Comparison of ENCODE assay signal across 8 cellular contexts in genomic region chr5:140357731-140358093, GRCh38. TPM values are rescaled to one million over a fixed set of nuclear protein-coding genes. Genes with fewer than 3 reads are reported as not detected.
DNase-seq lines count a peak whose midpoint lies in the region; ATAC-seq, FAIRE-seq and TF ChIP-seq lines count a peak whose summit lies in the region.

No MANE protein-coding gene starts in this region.

- no peak overlapping the region for H3K4me2 ChIP-seq in endothelial cell of umbilical vein (ENCODE audit: insufficient read depth, low read length)

- no TSS peak for BruUV-seq in endothelial cell of umbilical vein (replicated peaks; lab: Mats Ljungman, UMichigan)

- H3K9me1 ChIP-seq in endothelial cell of umbilical vein (replicated peaks; ENCODE audit: control insufficient read depth, extremely low read depth, insufficient read depth, low read length), result no peaks in the 10 kb centered on the region

- dilution Hi-C loops in endothelial cell of umbilical vein (cut with MboI; ENCODE audit: extremely low pct_ligation_motif_present, low sequenced_read_pairs), result no loop called here

- H3K4me3 ChIP-seq in endothelial cell of umbilical vein (replicated peaks in 1 of 3; ENCODE audit: insufficient read depth in 1 of 3, low read depth in 1 of 3, low read length in 3 of 3) (no peak overlapping the region), muscle layer of duodenum (ENCODE audit: low read depth in 1 of 2, low read length in 2 of 2) (peak overlapping the region; percentile 19 to 36)

- no peaks in the 10 kb centered on the region for H3K27me3 ChIP-seq in endothelial cell of umbilical vein (ENCODE audit: control insufficient read depth in 2 of 2, insufficient read depth in 2 of 2, low read length in 2 of 2)
- no peaks in the 10 kb centered on the region for H3K27me3 ChIP-seq in muscle layer of duodenum (ENCODE audit: low read depth, low read length)

- H3K4me1 ChIP-seq in endothelial cell of umbilical vein (ENCODE audit: control insufficient read depth, extremely low read depth, insufficient read depth, low read length) (no peaks in the 10 kb centered on the region), muscle layer of duodenum (ENCODE audit: control insufficient read depth in 1 of 2, insufficient read depth in 2 of 2, low read length in 2 of 2) (peaks cover 0 to 6% of the 10 kb centered on the region in 2 donors)

- H3K36me3 ChIP-seq in endothelial cell of umbilical vein (ENCODE audit: control insufficient read depth in 2 of 2, extremely low read depth in 1 of 2, insufficient read depth in 2 of 2, low read length in 2 of 2) (no peaks in the 10 kb centered on the region), muscle layer of duodenum (ENCODE audit: control insufficient read depth in 1 of 2, insufficient read depth in 2 of 2, low read length in 2 of 2) (no peaks in the 10 kb centered on the region)

- POLR2A ChIA-PET in endothelial cell of umbilical vein (lab: Charles Lee), result no interaction called here

- CTCF ChIA-PET in endothelial cell of umbilical vein (lab: Charles Lee), result interaction anchor here (0.6 to 4.9 kb wide), 3 partner anchors 113 to 192 kb away, joined by 3 to 118 read pairs (median 112); no protein-coding TSS in a partner anchor

- no peaks in the 10 kb centered on the region for H3K79me2 ChIP-seq in endothelial cell of umbilical vein (ENCODE audit: control insufficient read depth, insufficient read depth, low read length)

- TF ChIP-seq POLR2A in endothelial cell of umbilical vein (IDR thresholded peaks at IDR 0.05; ENCODE audit: low read depth, low read length), result no peak

- peak; percentile 94 to 97 for TF ChIP-seq CTCF in endothelial cell of umbilical vein (IDR thresholded peaks at IDR 0.05; ENCODE audit: extremely low read depth in 1 of 2, insufficient read depth in 1 of 2, low read depth in 1 of 2, low read length in 2 of 2)

- H3K9ac ChIP-seq in endothelial cell of umbilical vein (replicated peaks; ENCODE audit: extremely low read depth, insufficient read depth, low read length), result no peak overlapping the region

- H2AFZ ChIP-seq in endothelial cell of umbilical vein (ENCODE audit: low read depth, low read length), result peak overlapping the region; percentile 61

- H3K9me3 ChIP-seq in endothelial cell of umbilical vein (replicated peaks; ENCODE audit: control insufficient read depth, insufficient read depth, low read length) (no peaks in the 10 kb centered on the region), muscle layer of duodenum (ENCODE audit: control insufficient read depth in 1 of 2, low read length in 2 of 2) (no peaks in the 10 kb centered on the region)

- DNase-seq in DMS 273 (lab: John Stamatoyannopoulos, UW; ENCODE audit: unreplicated experiment) (peak; percentile 93), HUDEP-2 (lab: John Stamatoyannopoulos, UW; ENCODE audit: unreplicated experiment in 76 of 76) (peak in 70 of 76 experiments; percentile 3 to 80 (median 50)), NOMO-1 treated with dmso at 0.1 percent for 144 hours (lab: John Stamatoyannopoulos, UW; ENCODE audit: unreplicated experiment) (peak; percentile 85), endothelial cell of umbilical vein (ENCODE audit: low read depth, low spot score) (peak; percentile 88)
- peak; percentile 69 for DNase-seq in activated CD8-positive, alpha-beta memory T cell treated with anti-CD3 and anti-CD28 coated beads, Interleukin-2, amount 50 U/mL, for 4 hours
- peak; percentile 38 to 48 for DNase-seq in stimulated activated CD8-positive, alpha-beta memory T cell treated with anti-CD3 and anti-CD28 coated beads, Interleukin-7, amount 100 ng/mL, for 4 hours (ENCODE audit: low read depth in 2 of 2)

- intact Hi-C loops in endothelial cell of umbilical vein (cut with micrococcal nuclease), result loop anchor here (1.0 to 5.0 kb wide), 4 partner anchors 113 to 285 kb away; partner anchors contain the start of gene CYSTM1

- ATAC-seq in GM21515 (IDR thresholded peaks at IDR 0.05; ENCODE audit: unreplicated experiment), result peak; percentile 92

- no peaks in the 10 kb centered on the region for H4K20me1 ChIP-seq in endothelial cell of umbilical vein (replicated peaks; ENCODE audit: control insufficient read depth, extremely low read depth, insufficient read depth, low read length)

- H3K27ac ChIP-seq in endothelial cell of umbilical vein (ENCODE audit: insufficient read depth, low read depth, low read length) (no peak overlapping the region), muscle layer of duodenum (ENCODE audit: low read length) (no peak overlapping the region)

- peak; percentile 95 for FAIRE-seq in endothelial cell of umbilical vein (lab: Jason Lieb, UNC)

TF ChIP-seq in endothelial cell of umbilical vein, 7 proteins besides CTCF, POLR2A, EP300 and RAD21:
- no peak for TF ChIP-seq GATA2 (IDR thresholded peaks at IDR 0.05; ENCODE audit: insufficient read depth, insufficient read length, low read depth, low read length)
- no peak for TF ChIP-seq FOS (IDR thresholded peaks at IDR 0.05; ENCODE audit: borderline replicate concordance, insufficient read depth, low read length)
- no peak for TF ChIP-seq JUN (IDR thresholded peaks at IDR 0.05; ENCODE audit: borderline replicate concordance, insufficient read depth, insufficient read length, low read depth)
- TF ChIP-seq POLR2AphosphoS5 (IDR thresholded peaks at IDR 0.05; ENCODE audit: insufficient read depth, low read depth, low read length), result no peak
- TF ChIP-seq MAX (IDR thresholded peaks at IDR 0.05; ENCODE audit: insufficient read depth, insufficient read length), result no peak
- no peak for TF ChIP-seq EZH2 (IDR thresholded peaks at IDR 0.05; ENCODE audit: borderline replicate concordance, low read depth, low read length, severe bottlenecking)

RNA-seq across cellular contexts. Expression of gene SLC4A9, which starts 2.3 kb away (rescaled TPM):
- total RNA-seq in endothelial cell of umbilical vein, result not detected in 2 replicates
- polyA plus RNA-seq in endothelial cell of umbilical vein, result not detected in 2 replicates
- 0.06 TPM in 1 of 2 replicates, not detected in the other for polyA plus RNA-seq in endothelial cell of umbilical vein (2011; cell fraction: cytosol; rRNA removed)
- 0.09 and 0.22 TPM in 2 replicates for polyA plus RNA-seq in endothelial cell of umbilical vein (2011; cell fraction: nucleus; rRNA removed)
- polyA plus RNA-seq in endothelial cell of umbilical vein (2012), result not detected in 2 replicates
- not detected in 2 replicates for polyA minus RNA-seq in endothelial cell of umbilical vein
- polyA minus RNA-seq in endothelial cell of umbilical vein (2011; cell fraction: cytosol; rRNA and poly(A)+ RNA removed), result not detected
- polyA minus RNA-seq in endothelial cell of umbilical vein (2011; cell fraction: nucleus; rRNA and poly(A)+ RNA removed), result not detected in 2 replicates

RNA-seq across cellular contexts. Expression of gene HBEGF, which starts 11.3 kb away (rescaled TPM):
- 33.2 and 35.3 TPM in 2 replicates for total RNA-seq in endothelial cell of umbilical vein
- 62.9 and 79.8 TPM in 2 replicates for polyA plus RNA-seq in endothelial cell of umbilical vein
- polyA plus RNA-seq in endothelial cell of umbilical vein (2011; cell fraction: cytosol; rRNA removed), result 79.4 and 88.5 TPM in 2 replicates
- polyA plus RNA-seq in endothelial cell of umbilical vein (2011; cell fraction: nucleus; rRNA removed), result 126 and 162 TPM in 2 replicates
- 38.6 and 57.3 TPM in 2 replicates for polyA plus RNA-seq in endothelial cell of umbilical vein (2012)
- 33.7 and 35.1 TPM in 2 replicates for polyA minus RNA-seq in endothelial cell of umbilical vein
- 1.2 TPM for polyA minus RNA-seq in endothelial cell of umbilical vein (2011; cell fraction: cytosol; rRNA and poly(A)+ RNA removed)
- 54.6 and 68.6 TPM in 2 replicates for polyA minus RNA-seq in endothelial cell of umbilical vein (2011; cell fraction: nucleus; rRNA and poly(A)+ RNA removed)

RNA-seq across cellular contexts. Expression of gene ANKHD1, which starts 43.9 kb away (rescaled TPM):
- total RNA-seq in endothelial cell of umbilical vein, result 87.0 and 92.4 TPM in 2 replicates
- polyA plus RNA-seq in endothelial cell of umbilical vein, result 54.8 and 56.1 TPM in 2 replicates
- polyA plus RNA-seq in endothelial cell of umbilical vein (2011; cell fraction: cytosol; rRNA removed), result 41.6 and 43.0 TPM in 2 replicates
- polyA plus RNA-seq in endothelial cell of umbilical vein (2011; cell fraction: nucleus; rRNA removed), result 156 and 175 TPM in 2 replicates
- 46.3 and 54.2 TPM in 2 replicates for polyA plus RNA-seq in endothelial cell of umbilical vein (2012)
- polyA minus RNA-seq in endothelial cell of umbilical vein, result 155 and 170 TPM in 2 replicates
- 39.7 TPM for polyA minus RNA-seq in endothelial cell of umbilical vein (2011; cell fraction: cytosol; rRNA and poly(A)+ RNA removed)
- polyA minus RNA-seq in endothelial cell of umbilical vein (2011; cell fraction: nucleus; rRNA and poly(A)+ RNA removed), result 173 and 218 TPM in 2 replicates

RNA-seq across cellular contexts. Expression of gene PFDN1, which starts 54.8 kb away (rescaled TPM):
- 107 and 108 TPM in 2 replicates for total RNA-seq in endothelial cell of umbilical vein
- polyA plus RNA-seq in endothelial cell of umbilical vein, result 156 and 158 TPM in 2 replicates
- polyA plus RNA-seq in endothelial cell of umbilical vein (2011; cell fraction: cytosol; rRNA removed), result 180 and 203 TPM in 2 replicates
- polyA plus RNA-seq in endothelial cell of umbilical vein (2011; cell fraction: nucleus; rRNA removed), result 69.6 and 71.7 TPM in 2 replicates
- 141 and 266 TPM in 2 replicates for polyA plus RNA-seq in endothelial cell of umbilical vein (2012)
- 115 and 149 TPM in 2 replicates for polyA minus RNA-seq in endothelial cell of umbilical vein
- polyA minus RNA-seq in endothelial cell of umbilical vein (2011; cell fraction: cytosol; rRNA and poly(A)+ RNA removed), result 25.7 TPM
- 29.2 and 44.5 TPM in 2 replicates for polyA minus RNA-seq in endothelial cell of umbilical vein (2011; cell fraction: nucleus; rRNA and poly(A)+ RNA removed)

Comparison
In these comparisons a context has a peak if more than half of its experiments do, and no peak if none do; other contexts are left out.
1. DNase-seq: peak in every context shown above with its lines; median percentile 93 in DMS 273; 88 in endothelial cell of umbilical vein; 85 in NOMO-1 treated with dmso at 0.1 percent for 144 hours; 69 in activated CD8-positive, alpha-beta memory T cell treated with anti-CD3 and anti-CD28 coated beads, Interleukin-2, amount 50 U/mL, for 4 hours; 50 in HUDEP-2; 43 in stimulated activated CD8-positive, alpha-beta memory T cell treated with anti-CD3 and anti-CD28 coated beads, Interleukin-7, amount 100 ng/mL, for 4 hours.
2. H3K4me3 ChIP-seq: peak in muscle layer of duodenum (2 of 2); none in endothelial cell of umbilical vein (0 of 3).